In the genomic region with DNA sequence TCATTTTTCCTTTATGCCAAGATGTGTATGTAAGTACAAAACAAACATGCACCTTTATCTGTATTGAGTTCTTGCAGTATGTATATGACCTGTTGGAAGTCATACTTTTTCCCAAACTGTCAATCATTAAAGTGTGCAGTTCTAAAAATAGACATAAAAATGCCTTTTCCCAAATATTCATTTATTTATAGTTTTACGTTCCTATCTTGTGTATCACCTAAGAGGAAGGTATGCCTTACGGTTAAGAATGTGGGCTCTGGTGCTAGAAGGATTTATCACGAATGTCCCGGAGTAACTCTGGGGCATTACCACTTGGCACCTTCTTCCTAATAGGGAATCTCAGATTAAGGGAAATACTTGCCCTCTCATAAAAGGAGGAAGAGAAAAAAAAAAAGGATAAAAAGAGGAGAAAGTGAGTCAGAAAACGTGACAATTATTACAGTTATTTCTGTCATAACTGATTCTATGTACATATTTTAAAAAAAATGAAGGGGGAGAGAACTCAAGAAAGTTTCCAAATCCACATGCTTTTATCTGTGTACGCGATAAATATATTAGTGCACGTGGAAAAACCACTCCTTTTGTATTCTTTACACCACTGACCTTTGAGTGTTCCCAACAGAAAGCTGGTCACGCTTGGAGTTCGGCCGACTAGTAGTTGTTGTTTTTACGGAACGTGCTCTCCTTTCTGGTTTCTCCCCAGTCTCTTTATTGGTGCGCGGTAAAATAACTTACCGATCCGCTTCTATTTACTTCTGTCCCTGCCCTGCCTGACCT, we compare ENCODE assay signal across 8 cellular contexts. TPM values are rescaled to one million over a fixed set of nuclear protein-coding genes. Genes with fewer than 3 reads are reported as not detected.
DNase-seq lines count a peak whose midpoint lies in the region; ATAC-seq and TF ChIP-seq lines count a peak whose summit lies in the region.

No MANE protein-coding gene starts in this region.

- 0 out of 2 replicates have a peak, but pooled peaks cover 3% of the 10 kb centered on the region for H3K4me1 ChIP-seq in HEK293 (ENCODE audit: control insufficient read depth, insufficient read depth, low read length)
- peaks cover 2 to 16% of the 10 kb centered on the region in 2 donors for H3K4me1 ChIP-seq in lung (ENCODE audit: control insufficient read depth in 2 of 2, insufficient read depth in 2 of 2, low read length in 2 of 2)

- POLR2A ChIA-PET in HEK293 (lab: Yijun Ruan, JAX), result interaction anchor here (0.7 to 1.5 kb wide), 5 partner anchors 8 to 127 kb away, joined by 3 to 9 read pairs (median 6); partner anchors contain the start of gene NAGK

- peaks cover 9 to 15% of the 10 kb centered on the region in 2 experiments; a peak in 2 of 3 replicates for H3K36me3 ChIP-seq in HEK293 (ENCODE audit: control insufficient read depth in 2 of 2, insufficient read depth in 1 of 2, low read length in 2 of 2)
- H3K36me3 ChIP-seq in lung (ENCODE audit: control insufficient read depth in 2 of 2, insufficient read depth in 2 of 2, low read length in 2 of 2), result no peaks in the 10 kb centered on the region

- H3K9me3 ChIP-seq in HEK293 (ENCODE audit: control insufficient read depth, insufficient read depth, low read depth, low read length), result no peaks in the 10 kb centered on the region
- H3K9me3 ChIP-seq in lung (ENCODE audit: control insufficient read depth in 2 of 2, insufficient read depth in 1 of 2, low read length in 1 of 2), result no peaks in the 10 kb centered on the region

- TF ChIP-seq CTCF in AG10803 (conservative IDR thresholded peaks at IDR 0.05; ENCODE audit: low read length) (no peak), HEK293 (tag by site-specific recombination; IDR thresholded peaks at IDR 0.05) (no peak), lung (IDR thresholded peaks at IDR 0.05; ENCODE audit: control extremely low read depth, extremely low read depth) (no peak)

- H3K4me3 ChIP-seq in AG10803 (ENCODE audit: low read length) (peak overlapping the region; percentile 94), HEK293 (ENCODE audit: low read depth, low read length) (peak overlapping the region; percentile 90), lung (peak overlapping the region; percentile 93)

- 2 to 3% methylated on average over 17 of the region's 17 CpGs for WGBS in lung, 2 donors

- peak; percentile 31 for ATAC-seq in lung (ENCODE audit: insufficient read depth, low FRiP score)
- no peak for ATAC-seq in HG03342 (IDR thresholded peaks at IDR 0.05; ENCODE audit: unreplicated experiment)
- no peak for ATAC-seq in HG02981 (IDR thresholded peaks at IDR 0.05; ENCODE audit: unreplicated experiment)
- no peak for ATAC-seq in HG02571 (IDR thresholded peaks at IDR 0.05; ENCODE audit: unreplicated experiment)

- no peaks in the 10 kb centered on the region for H3K27me3 ChIP-seq in lung (ENCODE audit: control insufficient read depth, insufficient read depth)

- CTCF ChIA-PET in HEK293 (lab: Yijun Ruan, JAX), result interaction anchor here (2.8 kb wide), 1 partner anchor 29 kb away, joined by 14 read pairs; no protein-coding TSS in a partner anchor

- H3K27ac ChIP-seq in HEK293 (ENCODE audit: extremely low read depth, low read depth, low read length) (peak overlapping the region; percentile 79; the same call in 1 of the 2 replicates), lung (ENCODE audit: low read depth in 1 of 2, low read length in 1 of 2) (peak overlapping the region; percentile 73 to 99)

- DNase-seq in AG10803 (ENCODE audit: low read depth) (peak; percentile 18), astrocyte of the hippocampus (ENCODE audit: low read depth, low spot score) (peak; percentile 8), lung (ENCODE audit: low spot score) (no peak), HuH-7 (ENCODE audit: low spot score) (no peak)

TF ChIP-seq in HEK293, 187 proteins besides CTCF, POLR2A, EP300 and RAD21:
- TF ChIP-seq, protein P1, sequence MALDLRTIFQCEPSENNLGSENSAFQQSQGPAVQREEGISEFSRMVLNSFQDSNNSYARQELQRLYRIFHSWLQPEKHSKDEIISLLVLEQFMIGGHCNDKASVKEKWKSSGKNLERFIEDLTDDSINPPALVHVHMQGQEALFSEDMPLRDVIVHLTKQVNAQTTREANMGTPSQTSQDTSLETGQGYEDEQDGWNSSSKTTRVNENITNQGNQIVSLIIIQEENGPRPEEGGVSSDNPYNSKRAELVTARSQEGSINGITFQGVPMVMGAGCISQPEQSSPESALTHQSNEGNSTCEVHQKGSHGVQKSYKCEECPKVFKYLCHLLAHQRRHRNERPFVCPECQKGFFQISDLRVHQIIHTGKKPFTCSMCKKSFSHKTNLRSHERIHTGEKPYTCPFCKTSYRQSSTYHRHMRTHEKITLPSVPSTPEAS (tag by site-specific recombination; IDR thresholded peaks at IDR 0.05), result 0 out of 2 replicates have a peak, but pooled peaks have one; percentile 8
- TF ChIP-seq ZNF335 (tag by site-specific recombination; conservative IDR thresholded peaks at IDR 0.05) (no peak), PRDM1 (tag by site-specific recombination; IDR thresholded peaks at IDR 0.05) (peak; percentile 72), SCRT2 (tag by site-specific recombination; IDR thresholded peaks at IDR 0.05) (peak; percentile 41; the same call in 1 of the 2 replicates)

RNA-seq across cellular contexts. Expression of gene MCEE, which starts 0.7 kb away (rescaled TPM):
- total RNA-seq in lung, result 10 to 100 TPM; 18.1 to 32.3 TPM
- 10 to 100 TPM; 16.4 to 25.1 TPM for polyA plus RNA-seq in lung

RNA-seq across cellular contexts. Expression of gene MPHOSPH10, which starts 1.1 kb away (rescaled TPM):
- 10 to 100 TPM; 24.7 to 25.2 TPM for total RNA-seq in lung
- 10 to 100 TPM; 16.8 to 40.6 TPM for polyA plus RNA-seq in lung

Comparison
In these comparisons a context has a peak if more than half of its experiments do, and no peak if none do; other contexts are left out.
1. DNase-seq: peak in AG10803 (single experiment) and astrocyte of the hippocampus (single experiment); none in lung (single experiment) and HuH-7 (single experiment).
2. Peak in every context shown above with its lines, with median percentiles within 50 percentile points of each other: H3K4me3 ChIP-seq.